Comparison of ENCODE assay signal across 8 cellular contexts in genomic region chr11:66843776-66844495, GRCh38. TPM values are rescaled to one million over a fixed set of nuclear protein-coding genes. Genes with fewer than 3 reads are reported as not detected.
A peak's percentile ranks its signal among the peaks of the same experiment; 100 is the strongest.
DNase-seq lines count a peak whose midpoint lies in the region; ATAC-seq, FAIRE-seq and TF ChIP-seq lines count a peak whose summit lies in the region.

No MANE protein-coding gene starts in this region.

- peak overlapping the region; percentile 83; the same call in 1 of the 2 replicates for H3K27ac ChIP-seq in HUES6 (ENCODE audit: low read depth, low read length)
- peak overlapping the region; percentile 94 for H3K27ac ChIP-seq in muscle layer of colon (ENCODE audit: low read depth, low read length)

- H3K27me3 ChIP-seq in HUES6 (ENCODE audit: control insufficient read depth, insufficient read depth, low read length) (no peaks in the 10 kb centered on the region), bronchial epithelial cell (ENCODE audit: control insufficient read depth, insufficient read depth, low read length) (no peaks in the 10 kb centered on the region), muscle layer of colon (ENCODE audit: control insufficient read depth in 1 of 2, insufficient read depth in 2 of 2, low read length in 2 of 2) (no peaks in the 10 kb centered on the region)

- H3K4me3 ChIP-seq in AG09309 (ENCODE audit: control insufficient read depth, low read depth, low read length) (peak overlapping the region; percentile 98), HUES6 (ENCODE audit: low read depth, low read length) (peak overlapping the region; percentile 90), bronchial epithelial cell (ENCODE audit: low read depth, low read length) (peak overlapping the region; percentile 96), muscle layer of colon (ENCODE audit: low read depth in 1 of 2, low read length in 2 of 2) (peak overlapping the region; percentile 89 to 97)

- no peak for TF ChIP-seq CTCF in AG09309 (IDR thresholded peaks at IDR 0.05; ENCODE audit: control insufficient read depth, insufficient read depth, low read depth, low read length, missing control alignments)
- TF ChIP-seq CTCF in bronchial epithelial cell (IDR thresholded peaks at IDR 0.05; ENCODE audit: insufficient read depth, low read length, severe bottlenecking): no peak
- TF ChIP-seq CTCF in omental fat pad (IDR thresholded peaks at IDR 0.05): no peak

- no peak for ATAC-seq in omental fat pad (ENCODE audit: low FRiP score)

- H3K36me3 ChIP-seq in HUES6 (ENCODE audit: control insufficient read depth, insufficient read depth, low read length) (peaks cover 55% of the 10 kb centered on the region), bronchial epithelial cell (ENCODE audit: control insufficient read depth, insufficient read depth, low read length) (peaks cover 33% of the 10 kb centered on the region), muscle layer of colon (ENCODE audit: insufficient read depth, low read length) (peaks cover 33% of the 10 kb centered on the region)

- FAIRE-seq in bronchial epithelial cell (lab: Jason Lieb, UNC) (no peak), HTR-8/SVneo (lab: Jason Lieb, UNC) (no peak)

- H3K9ac ChIP-seq in HUES6 (ENCODE audit: low read length) (peak overlapping the region; percentile 96), muscle layer of colon (ENCODE audit: low read length) (peak overlapping the region; percentile 71)

- H3K4me1 ChIP-seq in HUES6 (ENCODE audit: control insufficient read depth, insufficient read depth, low read length) (no peaks in the 10 kb centered on the region), muscle layer of colon (ENCODE audit: insufficient read depth, low read length) (peaks cover 27% of the 10 kb centered on the region)

- H3K9me3 ChIP-seq in HUES6 (ENCODE audit: control insufficient read depth, insufficient read depth, low read depth, low read length) (no peaks in the 10 kb centered on the region), muscle layer of colon (ENCODE audit: low read length) (no peaks in the 10 kb centered on the region)

- no peak for DNase-seq in AG09309 (ENCODE audit: low read depth)
- no peak for DNase-seq in bronchial epithelial cell (ENCODE audit: low read depth)
- DNase-seq in stimulated activated CD4-positive, alpha-beta T cell treated with anti-CD3 and anti-CD28 coated beads, Interleukin-2, amount 100 ng/mL, for 48 hours: no peak
- no peak for DNase-seq in omental fat pad (ENCODE audit: low spot score)
- no peak for DNase-seq in hippocampal formation (lab: John Stamatoyannopoulos, UW)
- no peak for DNase-seq in HTR-8/SVneo (ENCODE audit: insufficient read length, low spot score)

RNA-seq across cellular contexts. Expression of gene RCE1, which starts 0.7 kb away (rescaled TPM):
- total RNA-seq in bronchial epithelial cell (17.4 and 26.8 TPM in 2 replicates), omental fat pad (10 to 100 TPM; 12.8 to 20.4 (median 14.5) TPM)

RNA-seq across cellular contexts. Expression of gene LRFN4, which starts 12.9 kb away (rescaled TPM):
- total RNA-seq in bronchial epithelial cell (13.1 and 16.3 TPM in 2 replicates), omental fat pad (10 to 100 TPM; 10.2 to 16.6 (median 12.4) TPM)
